9 cellular contexts compared by ENCODE assay signal in genomic region chr7:36677769-36678435, GRCh38. TPM values are rescaled to one million over a fixed set of nuclear protein-coding genes. Genes with fewer than 3 reads are reported as not detected.
A peak's percentile ranks its signal among the peaks of the same experiment; 100 is the strongest.
DNase-seq lines count a peak whose midpoint lies in the region; TF ChIP-seq lines count a peak whose summit lies in the region.
"Had no signal": no experiment of that assay in that cellular context is flagged by ENCODE, and none has a peak within 500 bp of the region (broad histone marks: within the 10 kb centered on the region; RNA-seq: fewer than 3 reads in every experiment).

No MANE protein-coding gene starts in this region.

- 83% methylated on average over 2 of the region's 2 CpGs for WGBS in thymus

- CTCF ChIA-PET in RWPE1 (lab: Yijun Ruan, JAX), result interaction anchor here (0.6 to 0.7 kb wide), 3 partner anchors 7 to 12 kb away, joined by 3 to 4 read pairs (median 3); no protein-coding TSS in a partner anchor

- peak; percentile 86 for DNase-seq in activated effector memory CD4-positive, alpha-beta T cell treated with anti-CD3 and anti-CD28 coated beads, Interleukin-2, amount 50 U/mL, for 16 hours
- no peak for DNase-seq in activated effector memory CD4-positive, alpha-beta T cell treated with Interleukin-2 at 50 U/mL for 16 hours
- peak; percentile 57 for DNase-seq in activated CD8-positive, alpha-beta memory T cell treated with anti-CD3 and anti-CD28 coated beads, Interleukin-2, amount 50 U/mL, for 4 hours
- DNase-seq in NCI-H2227 (lab: John Stamatoyannopoulos, UW; ENCODE audit: unreplicated experiment), result no peak
- no peak for DNase-seq in GM19240 (ENCODE audit: insufficient read length, low spot score)
- DNase-seq in RWPE1 (ENCODE audit: low spot score), result no peak
- DNase-seq: NCI-H1092 treated with DMSO at 0.1 percent for 48 hours had no signal

- H3K4me3 ChIP-seq in neutrophil (ENCODE audit: low read depth in 1 of 2, low read length in 1 of 2) (no peak overlapping the region), thymus (ENCODE audit: low read length) (no peak overlapping the region)

- peak overlapping the region; percentile 46 for H3K27ac ChIP-seq in neutrophil
- peak overlapping the region; percentile 36 for H3K27ac ChIP-seq in thymus (ENCODE audit: low read depth)
- H3K27ac ChIP-seq in RWPE1, result no peak overlapping the region

- H3K27me3 ChIP-seq in neutrophil (no peaks in the 10 kb centered on the region), thymus (ENCODE audit: control insufficient read depth, insufficient read depth) (no peaks in the 10 kb centered on the region)

- POLR2A ChIA-PET in RWPE1 (lab: Yijun Ruan, JAX; ENCODE audit: low non-redundant PET), result no interaction called here

- H3K36me3 ChIP-seq in neutrophil (peaks cover 42% of the 10 kb centered on the region), thymus (ENCODE audit: control insufficient read depth, insufficient read depth) (no peaks in the 10 kb centered on the region)

- peaks cover 9 to 13% of the 10 kb centered on the region in 2 experiments for H3K4me1 ChIP-seq in neutrophil (ENCODE audit: control insufficient read depth in 1 of 2, insufficient read depth in 1 of 2, low read depth in 1 of 2, low read length in 1 of 2)
- H3K4me1 ChIP-seq in thymus (ENCODE audit: control insufficient read depth, insufficient read depth, low read length), result peaks cover 9% of the 10 kb centered on the region

- TF ChIP-seq CTCF in neutrophil (IDR thresholded peaks at IDR 0.05) (no peak), RWPE1 (conservative IDR thresholded peaks at IDR 0.05; ENCODE audit: low read depth) (no peak)

- H3K9me3 ChIP-seq in neutrophil (no peaks in the 10 kb centered on the region), thymus (ENCODE audit: control insufficient read depth) (no peaks in the 10 kb centered on the region)

RNA-seq across cellular contexts. Expression of gene AOAH, which starts 46.4 kb away (rescaled TPM):
- 47.1 TPM for polyA plus RNA-seq in thymus

Comparison
In these comparisons a context has a peak if more than half of its experiments do, and no peak if none do; other contexts are left out.
1. DNase-seq: peak in activated effector memory CD4-positive, alpha-beta T cell treated with anti-CD3 and anti-CD28 coated beads, Interleukin-2, amount 50 U/mL, for 16 hours (single experiment) and activated CD8-positive, alpha-beta memory T cell treated with anti-CD3 and anti-CD28 coated beads, Interleukin-2, amount 50 U/mL, for 4 hours (single experiment); none in activated effector memory CD4-positive, alpha-beta T cell treated with Interleukin-2 at 50 U/mL for 16 hours (single experiment), NCI-H2227 (single experiment), GM19240 (single experiment) and RWPE1 (single experiment).